In genomic region chr16:28210979-28211505, GRCh38 we compare ENCODE assay signal across 8 cellular contexts. TPM values are rescaled to one million over a fixed set of nuclear protein-coding genes. Genes with fewer than 3 reads are reported as not detected.
DNase-seq lines count a peak whose midpoint lies in the region; ATAC-seq, FAIRE-seq and TF ChIP-seq lines count a peak whose summit lies in the region.

No MANE protein-coding gene starts in this region.

- DNase-seq in A673 (ENCODE audit: low spot score) (peak; percentile 76), HL-60 (ENCODE audit: low read depth in 1 of 2, low spot score in 1 of 2) (peak; percentile 55 to 61), RWPE1 (ENCODE audit: low spot score) (peak; percentile 77), frontal cortex (ENCODE audit: low spot score in 2 of 2) (peak; percentile 47 to 51), thoracic aorta (ENCODE audit: low spot score) (peak; percentile 49)
- DNase-seq in activated naive CD4-positive, alpha-beta T cell treated with anti-CD3 and anti-CD28 coated beads, Interleukin-2, amount 10 ng/mL, durations not matched to agents 7 days and 5 days, result peak; percentile 74

- TF ChIP-seq CTCF in A673 (conservative IDR thresholded peaks at IDR 0.05; ENCODE audit: low read depth, low read length), result no peak
- no peak for TF ChIP-seq CTCF in HL-60 (IDR thresholded peaks at IDR 0.05; ENCODE audit: insufficient read depth, low read length)
- TF ChIP-seq CTCF in RWPE1 (conservative IDR thresholded peaks at IDR 0.05; ENCODE audit: low read depth), result no peak
- no peak for TF ChIP-seq CTCF in neutrophil (IDR thresholded peaks at IDR 0.05)
- TF ChIP-seq CTCF in thoracic aorta (IDR thresholded peaks at IDR 0.05), result no peak

- H3K27ac ChIP-seq in A673 (ENCODE audit: low read depth, low read length, poor library complexity, severe bottlenecking) (peak overlapping the region; percentile 66), HL-60 (replicated peaks) (peak overlapping the region; percentile 94), RWPE1 (peak overlapping the region; percentile 79), neutrophil (peak overlapping the region; percentile 98), thoracic aorta (peak overlapping the region; percentile 74 to 77)

- no peaks in the 10 kb centered on the region for H3K27me3 Mint-ChIP-seq in activated naive CD4-positive, alpha-beta T cell treated with anti-CD3 and anti-CD28 coated beads, Interleukin-2, amount 10 ng/mL, durations not matched to agents 7 days and 5 days

- intact Hi-C loops in A673 (cut with micrococcal nuclease; ENCODE audit: unreplicated experiment), result loop anchor here (5.0 to 10.0 kb wide), 2 partner anchors 69 to 136 kb away; no protein-coding TSS in a partner anchor

- H3K9me3 Mint-ChIP-seq in activated naive CD4-positive, alpha-beta T cell treated with anti-CD3 and anti-CD28 coated beads, Interleukin-2, amount 10 ng/mL, durations not matched to agents 7 days and 5 days, result peaks cover 1% of the 10 kb centered on the region

- peak; percentile 37 for ATAC-seq in GM18505 (IDR thresholded peaks at IDR 0.05; ENCODE audit: unreplicated experiment)
- ATAC-seq in thoracic aorta (ENCODE audit: insufficient number of reproducible peaks, low FRiP score, low read depth), result peak; percentile 59

- H3K27me3 ChIP-seq in A673 (replicated peaks; ENCODE audit: insufficient read depth, low read depth, low read length, poor library complexity), result no peaks in the 10 kb centered on the region
- H3K27me3 ChIP-seq in HL-60 (ENCODE audit: insufficient read depth, poor library complexity, severe bottlenecking), result no peaks in the 10 kb centered on the region
- no peaks in the 10 kb centered on the region for H3K27me3 ChIP-seq in neutrophil
- H3K27me3 ChIP-seq in thoracic aorta (replicated peaks; ENCODE audit: insufficient read depth), result no peaks in the 10 kb centered on the region

- H3K9me3 ChIP-seq in A673 (ENCODE audit: low read depth, low read length, poor library complexity, severe bottlenecking), result no peaks in the 10 kb centered on the region
- H3K9me3 ChIP-seq in neutrophil, result no peaks in the 10 kb centered on the region
- H3K9me3 ChIP-seq in thoracic aorta, result no peaks in the 10 kb centered on the region

- peaks cover 18% of the 10 kb centered on the region for H3K36me3 ChIP-seq in A673 (ENCODE audit: insufficient read depth, low read length, poor library complexity, severe bottlenecking)
- H3K36me3 ChIP-seq in neutrophil, result peaks cover 46% of the 10 kb centered on the region
- no peaks in the 10 kb centered on the region for H3K36me3 ChIP-seq in thoracic aorta

- peak overlapping the region; percentile 73 for H3K4me3 Mint-ChIP-seq in activated naive CD4-positive, alpha-beta T cell treated with anti-CD3 and anti-CD28 coated beads, Interleukin-2, amount 10 ng/mL, durations not matched to agents 7 days and 5 days

- POLR2A ChIA-PET in A673 (lab: Charles Lee; ENCODE audit: low non-redundant PET), result no interaction called here
- POLR2A ChIA-PET in RWPE1 (lab: Yijun Ruan, JAX; ENCODE audit: low non-redundant PET), result interaction anchor here (1.5 kb wide), 1 partner anchor 17 kb away, joined by 4 read pairs; no protein-coding TSS in a partner anchor

- H3K4me1 ChIP-seq in A673 (ENCODE audit: insufficient read depth, low read length, poor library complexity, severe bottlenecking) (peaks cover 7% of the 10 kb centered on the region), neutrophil (ENCODE audit: control insufficient read depth in 1 of 2, insufficient read depth in 1 of 2, low read depth in 1 of 2, low read length in 1 of 2) (peaks cover 41 to 53% of the 10 kb centered on the region in 2 experiments), thoracic aorta (ENCODE audit: control insufficient read depth in 1 of 2, low read depth in 2 of 2) (peaks cover 19 to 23% of the 10 kb centered on the region in 2 donors)

- H3K27ac Mint-ChIP-seq in activated naive CD4-positive, alpha-beta T cell treated with anti-CD3 and anti-CD28 coated beads, Interleukin-2, amount 10 ng/mL, durations not matched to agents 7 days and 5 days, result peak overlapping the region; percentile 60

- CTCF ChIA-PET in A673 (lab: Charles Lee), result no interaction called here
- CTCF ChIA-PET in RWPE1 (lab: Yijun Ruan, JAX), result interaction anchor here (0.6 to 0.7 kb wide), 2 partner anchors 16 to 56 kb away, joined by 3 to 4 read pairs; no protein-coding TSS in a partner anchor
- CTCF ChIA-PET in activated naive CD4-positive, alpha-beta T cell treated with anti-CD3 and anti-CD28 coated beads, Interleukin-2, amount 10 ng/mL, durations not matched to agents 7 days and 5 days (lab: Charles Lee), result interaction anchor here (1.4 to 4.5 kb wide), 8 partner anchors 9 to 74 kb away, joined by 5 to 50 read pairs (median 10); no protein-coding TSS in a partner anchor

- peaks cover 19% of the 10 kb centered on the region for H3K36me3 Mint-ChIP-seq in activated naive CD4-positive, alpha-beta T cell treated with anti-CD3 and anti-CD28 coated beads, Interleukin-2, amount 10 ng/mL, durations not matched to agents 7 days and 5 days

- H3K4me3 ChIP-seq in A673 (ENCODE audit: low read depth, low read length, poor library complexity, severe bottlenecking), result peak overlapping the region; percentile 68
- peak overlapping the region; percentile 63 for H3K4me3 ChIP-seq in HL-60 (replicated peaks; ENCODE audit: insufficient read depth, low read length)
- H3K4me3 ChIP-seq in neutrophil (ENCODE audit: low read depth in 1 of 2, low read length in 1 of 2), result peak overlapping the region; percentile 95 to 96
- peak overlapping the region; percentile 91 for H3K4me3 ChIP-seq in thoracic aorta

- BruUV-seq in A673 (replicated peaks; lab: Mats Ljungman, UMichigan), result no TSS peak

- FAIRE-seq in frontal cortex (lab: Jason Lieb, UNC), result no peak

- TF ChIP-seq POLR2A in GM18505 (IDR thresholded peaks at IDR 0.05; ENCODE audit: borderline replicate concordance, extremely low read depth, insufficient read depth, insufficient read length), result no peak

- H3K4me1 Mint-ChIP-seq in activated naive CD4-positive, alpha-beta T cell treated with anti-CD3 and anti-CD28 coated beads, Interleukin-2, amount 10 ng/mL, durations not matched to agents 7 days and 5 days, result peaks cover 52% of the 10 kb centered on the region

RNA-seq across cellular contexts. Expression of gene XPO6, which starts 0.7 kb away (rescaled TPM):
- total RNA-seq in A673 (2021), result 155 and 159 TPM in 2 replicates
- 59.1 TPM for total RNA-seq in frontal cortex
- 10 to 100 TPM; 89.5 to 94.4 TPM for total RNA-seq in thoracic aorta

Comparison
In these comparisons a context has a peak if more than half of its experiments do, and no peak if none do; other contexts are left out.
1. Peak in every context shown above with its lines: DNase-seq, ATAC-seq, H3K4me3 ChIP-seq and H3K27ac ChIP-seq.